Comparison of ENCODE assay signal across 22 cellular contexts in genomic region chr5:57576317-57576716, GRCh38.
"Had no signal": no experiment of that assay in that cellular context is flagged by ENCODE, and none has a peak within 500 bp of the region (broad histone marks: within the 10 kb centered on the region; RNA-seq: fewer than 3 reads in every experiment).

No MANE protein-coding gene starts in this region.

- H3K27me3 ChIP-seq: dorsolateral prefrontal cortex, heart left ventricle, right lobe of liver, tibial artery, upper lobe of left lung, uterus had no signal

- H3K36me3 ChIP-seq: heart left ventricle, right lobe of liver, tibial artery, upper lobe of left lung, uterus had no signal

- H3K27ac ChIP-seq: dorsolateral prefrontal cortex, heart left ventricle, psoas muscle, right lobe of liver, tibial artery, upper lobe of left lung, uterus had no signal

- H3K4me1 ChIP-seq: psoas muscle, right lobe of liver, tibial artery, upper lobe of left lung, uterus had no signal

- ATAC-seq: esophagus mucosa; heart left ventricle; left colon; left ventricle myocardium superior; psoas muscle; right lobe of liver; stimulated activated effector memory CD8-positive, alpha-beta T cell treated with anti-CD3 and anti-CD28 coated beads, Interleukin-12 subunit alpha, Interleukin-12 subunit beta, amount 100 ng/mL, for 72 hours; stimulated activated naive CD8-positive, alpha-beta T cell treated with anti-CD3 and anti-CD28 coated beads, Interleukin-15, Interleukin-2, amounts not matched to agents 100 U/mL and 50 U/mL, for 24 hours had no signal

- H3K9me3 ChIP-seq: psoas muscle, right lobe of liver, tibial artery, upper lobe of left lung, uterus had no signal

- DNase-seq: dorsolateral prefrontal cortex; effector memory CD4-positive, alpha-beta T cell; heart left ventricle; hippocampal formation; left colon; left ventricle myocardium superior; naive B cell; nephron progenitor cell; psoas muscle; retina; right lobe of liver; stimulated activated CD4-positive, alpha-beta T cell treated with anti-CD3 and anti-CD28 coated beads, Interleukin-4, amount 100 ng/mL, for 1 hour; stimulated activated CD8-positive, alpha-beta memory T cell treated with anti-CD3 and anti-CD28 coated beads, Interleukin-4, amount 100 ng/mL, for 48 hours; stimulated activated naive CD8-positive, alpha-beta T cell treated with anti-CD3 and anti-CD28 coated beads, Interleukin-15, Interleukin-2, amounts not matched to agents 100 U/mL and 50 U/mL, for 24 hours; tibial artery; upper lobe of left lung; uterus had no signal

- FAIRE-seq: endometrium, frontal cortex had no signal

- H3K4me3 ChIP-seq: dorsolateral prefrontal cortex, heart left ventricle, lung, psoas muscle, right lobe of liver, tibial artery, upper lobe of left lung, uterus had no signal
